ENCODE assay signal across 16 cellular contexts in the genomic region with DNA sequence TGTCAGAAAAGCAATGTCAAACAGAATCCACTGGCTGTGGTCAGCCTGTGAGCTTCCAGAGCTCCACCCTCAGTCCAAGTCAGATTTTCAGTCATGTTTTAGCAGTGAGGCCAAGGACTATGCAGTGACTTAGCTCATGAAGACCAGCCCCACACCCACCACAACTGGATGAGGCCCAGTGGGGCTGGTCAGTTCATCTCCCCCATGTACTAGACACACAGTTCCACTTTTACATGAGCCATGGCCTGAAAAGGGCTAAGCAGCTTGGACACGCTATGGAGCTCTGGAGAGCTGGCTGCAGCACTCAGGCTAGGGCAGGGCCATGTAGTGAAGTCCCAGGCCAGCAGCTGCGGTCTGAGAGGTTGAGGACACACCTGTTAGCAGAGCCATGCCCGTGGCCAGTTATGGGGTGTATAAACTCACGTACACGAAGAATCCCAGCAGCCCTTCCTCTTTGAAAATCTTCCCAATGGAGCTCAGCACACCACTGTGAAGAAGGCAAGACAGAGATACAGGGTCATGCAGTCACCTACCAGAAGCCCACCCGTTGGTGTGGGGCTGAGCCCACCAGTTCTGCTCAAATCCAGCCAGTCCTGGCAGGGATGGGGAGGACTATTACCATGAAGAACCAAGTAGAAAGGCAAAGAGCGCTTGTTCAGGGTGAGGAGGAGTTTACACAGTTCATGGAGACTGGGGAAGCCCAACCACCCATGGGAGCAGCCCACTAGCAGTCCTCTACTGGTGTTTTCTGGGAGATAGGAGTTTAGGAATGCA. TPM values are rescaled to one million over a fixed set of nuclear protein-coding genes. Genes with fewer than 3 reads are reported as not detected.
"Had no signal": no experiment of that assay in that cellular context is flagged by ENCODE, and none has a peak within 500 bp of the region (broad histone marks: within the 10 kb centered on the region; RNA-seq: fewer than 3 reads in every experiment).

No MANE protein-coding gene starts in this region.

- ATAC-seq: activated CD4-positive, alpha-beta T cell treated with anti-CD3 and anti-CD28 coated beads for 36 hours; activated T-helper 17 cell treated with anti-CD3 and anti-CD28 coated beads, Interleukin-2, amount 50 U/mL, for 72 hours; natural killer cell treated with Interleukin-12 subunit alpha and Interleukin-12 subunit beta and Interleukin-15 and Interleukin-18, amount 100 ng/mL, for 72 hours; stimulated activated naive CD8-positive, alpha-beta T cell treated with anti-CD3 and anti-CD28 coated beads, Interleukin-15, amount 100 ng/mL, for 72 hours; WTC11 had no signal

- H3K27me3 ChIP-seq: ascending aorta, hepatocyte, suprapubic skin, upper lobe of right lung had no signal

- H3K4me3 Mint-ChIP-seq: activated CD4-positive, alpha-beta memory T cell treated with anti-CD3 and anti-CD28 coated beads for 36 hours; activated CD4-positive, alpha-beta T cell treated with anti-CD3 and anti-CD28 coated beads for 36 hours; activated naive CD4-positive, alpha-beta T cell treated with anti-CD3 and anti-CD28 coated beads for 36 hours; activated T-helper 17 cell treated with anti-CD3 and anti-CD28 coated beads, Interleukin-2, amount 50 U/mL, for 72 hours; natural killer cell treated with Interleukin-12 subunit alpha and Interleukin-12 subunit beta and Interleukin-15 and Interleukin-18, amount 100 ng/mL, for 72 hours; stimulated activated naive CD8-positive, alpha-beta T cell treated with anti-CD3 and anti-CD28 coated beads, Interleukin-15, amount 100 ng/mL, for 72 hours; T-helper 2 cell treated with Interferon-gamma antibody and Interleukin-4, amounts not matched to agents 5 μg/mL and 100 μg/mL, for 36 hours; WTC11 had no signal

- H3K4me3 ChIP-seq: ascending aorta, hepatocyte, lower lobe of right lung, suprapubic skin, upper lobe of right lung had no signal

- DNase-seq: activated CD4-positive, alpha-beta memory T cell treated with anti-CD3 and anti-CD28 coated beads for 36 hours; activated CD4-positive, alpha-beta T cell treated with anti-CD3 and anti-CD28 coated beads for 36 hours; activated naive CD4-positive, alpha-beta T cell treated with anti-CD3 and anti-CD28 coated beads for 36 hours; cerebellar nuclear complex; effector CD4-positive, alpha-beta T cell; lower lobe of right lung; retina; stimulated activated naive CD8-positive, alpha-beta T cell treated with anti-CD3 and anti-CD28 coated beads, Interleukin-15, amount 100 ng/mL, for 72 hours; upper lobe of right lung had no signal

- H3K36me3 Mint-ChIP-seq: natural killer cell treated with Interleukin-12 subunit alpha and Interleukin-12 subunit beta and Interleukin-15 and Interleukin-18, amount 100 ng/mL, for 72 hours had no signal

- H3K27ac ChIP-seq: hepatocyte, lower lobe of right lung, suprapubic skin, upper lobe of right lung had no signal

- H3K27ac Mint-ChIP-seq: activated CD4-positive, alpha-beta memory T cell treated with anti-CD3 and anti-CD28 coated beads for 36 hours; activated CD4-positive, alpha-beta T cell treated with anti-CD3 and anti-CD28 coated beads for 36 hours; activated naive CD4-positive, alpha-beta T cell treated with anti-CD3 and anti-CD28 coated beads for 36 hours; activated T-helper 17 cell treated with anti-CD3 and anti-CD28 coated beads, Interleukin-2, amount 50 U/mL, for 72 hours; T-helper 2 cell treated with Interferon-gamma antibody and Interleukin-4, amounts not matched to agents 5 μg/mL and 100 μg/mL, for 36 hours; WTC11 had no signal

- H3K9me3 ChIP-seq: ascending aorta, lower lobe of right lung, suprapubic skin, upper lobe of right lung had no signal

- H3K27me3 Mint-ChIP-seq: activated CD4-positive, alpha-beta memory T cell treated with anti-CD3 and anti-CD28 coated beads for 36 hours; activated CD4-positive, alpha-beta T cell treated with anti-CD3 and anti-CD28 coated beads for 36 hours; activated T-helper 17 cell treated with anti-CD3 and anti-CD28 coated beads, Interleukin-2, amount 50 U/mL, for 72 hours; natural killer cell treated with Interleukin-12 subunit alpha and Interleukin-12 subunit beta and Interleukin-15 and Interleukin-18, amount 100 ng/mL, for 72 hours; stimulated activated naive CD8-positive, alpha-beta T cell treated with anti-CD3 and anti-CD28 coated beads, Interleukin-15, amount 100 ng/mL, for 72 hours had no signal

RNA-seq across cellular contexts. Expression of a gene that starts 20.9 kb away (rescaled TPM):
- total RNA-seq: hepatocyte; natural killer cell treated with Interleukin-12 subunit alpha and Interleukin-12 subunit beta and Interleukin-15 and Interleukin-18, amount 100 ng/mL, for 72 hours had no signal
- polyA plus RNA-seq: hepatocyte had no signal
